ENCODE assay signal across 15 cellular contexts in genomic region chr19:6887326-6887725, GRCh38. TPM values are rescaled to one million over a fixed set of nuclear protein-coding genes. Genes with fewer than 3 reads are reported as not detected.
A peak's percentile ranks its signal among the peaks of the same experiment; 100 is the strongest.
DNase-seq lines count a peak whose midpoint lies in the region; ATAC-seq lines count a peak whose summit lies in the region.
"Had no signal": no experiment of that assay in that cellular context is flagged by ENCODE, and none has a peak within 500 bp of the region (broad histone marks: within the 10 kb centered on the region; RNA-seq: fewer than 3 reads in every experiment).

TSS of gene ADGRE1 (plus strand) at chr19:6887579. CDS start at chr19:6887609, 30 bp downstream.

- peaks cover 15% of the 10 kb centered on the region for H3K36me3 Mint-ChIP-seq in activated naive CD8-positive, alpha-beta T cell treated with anti-CD3 and anti-CD28 coated beads, Interleukin-2, amount 10 ng/mL, durations not matched to agents 7 days and 5 days

- peaks cover 41% of the 10 kb centered on the region for H3K4me1 Mint-ChIP-seq in activated naive CD8-positive, alpha-beta T cell treated with anti-CD3 and anti-CD28 coated beads, Interleukin-2, amount 10 ng/mL, durations not matched to agents 7 days and 5 days
- H3K4me1 Mint-ChIP-seq: WTC11 had no signal

- DNase-seq in activated naive CD4-positive, alpha-beta T cell treated with Interleukin-2 at 50 U/mL for 16 hours: peak; percentile 16
- DNase-seq in activated naive CD4-positive, alpha-beta T cell (lab: John Stamatoyannopoulos, UW): no peak
- DNase-seq in NOMO-1 treated with DMSO at 0.1 percent for 48 hours (lab: John Stamatoyannopoulos, UW; ENCODE audit: unreplicated experiment) (peak; percentile 83), SHP77 treated with DMSO at 0.1 percent for 48 hours (lab: John Stamatoyannopoulos, UW) (no peak)
- DNase-seq in activated naive CD8-positive, alpha-beta T cell treated with anti-CD3 and anti-CD28 coated beads, Interleukin-2, amount 10 ng/mL, durations not matched to agents 7 days and 5 days: no peak
- peak; percentile 8 for DNase-seq in stimulated activated naive CD4-positive, alpha-beta T cell treated with Interleukin-2 at 50 U/mL for 16 hours (lab: John Stamatoyannopoulos, UW)
- DNase-seq: DMS79 treated with DMSO at 0.1 percent for 48 hours, erythroblast, KBM-7, NCI-H1930, NCI-H748 treated with DMSO at 0.1 percent for 48 hours had no signal

- H3K27ac Mint-ChIP-seq in activated naive CD8-positive, alpha-beta T cell treated with anti-CD3 and anti-CD28 coated beads, Interleukin-2, amount 10 ng/mL, durations not matched to agents 7 days and 5 days: peak within 1 kb of the TSS; percentile 39
- H3K27ac Mint-ChIP-seq: WTC11 had no signal

- H3K9me3 Mint-ChIP-seq in activated naive CD8-positive, alpha-beta T cell treated with anti-CD3 and anti-CD28 coated beads, Interleukin-2, amount 10 ng/mL, durations not matched to agents 7 days and 5 days: peaks cover 13% of the 10 kb centered on the region

- ATAC-seq in activated naive CD8-positive, alpha-beta T cell treated with anti-CD3 and anti-CD28 coated beads, Interleukin-2, amount 10 ng/mL, durations not matched to agents 7 days and 5 days (ENCODE audit: low read depth): no peak
- ATAC-seq in GM18502 (IDR thresholded peaks at IDR 0.05; ENCODE audit: poor library complexity, unreplicated experiment): no peak
- ATAC-seq in HG03432 (IDR thresholded peaks at IDR 0.05; ENCODE audit: unreplicated experiment): no peak
- ATAC-seq: WTC11 had no signal

- no peaks in the 10 kb centered on the region for H3K27me3 Mint-ChIP-seq in activated naive CD8-positive, alpha-beta T cell treated with anti-CD3 and anti-CD28 coated beads, Interleukin-2, amount 10 ng/mL, durations not matched to agents 7 days and 5 days

- POLR2A ChIA-PET in activated naive CD8-positive, alpha-beta T cell treated with anti-CD3 and anti-CD28 coated beads, Interleukin-2, amount 10 ng/mL, durations not matched to agents 7 days and 5 days (lab: Charles Lee): no interaction called here

- H3K4me3 Mint-ChIP-seq in activated naive CD8-positive, alpha-beta T cell treated with anti-CD3 and anti-CD28 coated beads, Interleukin-2, amount 10 ng/mL, durations not matched to agents 7 days and 5 days: no peak within 1 kb of the TSS
- H3K4me3 Mint-ChIP-seq: WTC11 had no signal

RNA-seq across cellular contexts. Expression of gene ADGRE1, which starts in this region (rescaled TPM):
- 1 to 10 TPM in 1 of 2 experiments, under 1 TPM in 1; 0.83 to 1.0 TPM for total RNA-seq in activated naive CD8-positive, alpha-beta T cell treated with anti-CD3 and anti-CD28 coated beads, Interleukin-2, amount 10 ng/mL, durations not matched to agents 7 days and 5 days
- total RNA-seq: smooth muscle cell, WTC11 had no signal

Comparison
In these comparisons a context has a peak if more than half of its experiments do, and no peak if none do; other contexts are left out.
1. DNase-seq: peak in activated naive CD4-positive, alpha-beta T cell treated with Interleukin-2 at 50 U/mL for 16 hours (single experiment), NOMO-1 treated with DMSO at 0.1 percent for 48 hours (single experiment) and stimulated activated naive CD4-positive, alpha-beta T cell treated with Interleukin-2 at 50 U/mL for 16 hours (single experiment); none in activated naive CD4-positive, alpha-beta T cell (0 of 4), activated naive CD8-positive, alpha-beta T cell treated with anti-CD3 and anti-CD28 coated beads, Interleukin-2, amount 10 ng/mL, durations not matched to agents 7 days and 5 days (single experiment) and SHP77 treated with DMSO at 0.1 percent for 48 hours (single experiment).